ENCODE assay signal across 8 cellular contexts in genomic region chr1:39410915-39411436, GRCh38.
DNase-seq lines count a peak whose midpoint lies in the region; ATAC-seq, FAIRE-seq and TF ChIP-seq lines count a peak whose summit lies in the region.

No MANE protein-coding gene starts in this region.

- CTCF ChIA-PET in AG04449 (lab: Yijun Ruan, JAX) (interaction anchor here (0.6 to 5.2 kb wide), 44 partner anchors 11 to 324 kb away, joined by 3 to 90 read pairs (median 5); no protein-coding TSS in a partner anchor), OCI-LY7 (lab: Charles Lee; ENCODE audit: unreplicated experiment) (interaction anchor here (0.7 to 1.0 kb wide), 3 partner anchors 14 to 128 kb away, joined by 3 read pairs; no protein-coding TSS in a partner anchor)

- H3K9me3 Mint-ChIP-seq in activated T-cell treated with anti-CD3 and anti-CD28 coated beads, Interleukin-2, amount 50 U/mL, for 72 hours = no peaks in the 10 kb centered on the region

- H4K20me1 ChIP-seq in OCI-LY7 (ENCODE audit: insufficient read depth, low read length) (peaks cover 28% of the 10 kb centered on the region), neural cell (ENCODE audit: insufficient read depth) (peaks cover 19% of the 10 kb centered on the region)

- H3K9me3 ChIP-seq in OCI-LY7 (ENCODE audit: low read length) (no peaks in the 10 kb centered on the region), neural cell (ENCODE audit: low read length) (no peaks in the 10 kb centered on the region)

- H3K4me2 ChIP-seq in OCI-LY7 (ENCODE audit: low read length) (no peak overlapping the region; the same call in 1 of the 2 replicates), neural cell (ENCODE audit: low read length) (peak overlapping the region; percentile 70)

- peak overlapping the region; percentile 75 for H3K9ac ChIP-seq in neural cell (ENCODE audit: low read length)

- peak; percentile 33 for FAIRE-seq in H54 (lab: Jason Lieb, UNC)

- no peak for TF ChIP-seq EP300 in neural cell (conservative IDR thresholded peaks at IDR 0.05; ENCODE audit: poor library complexity, severe bottlenecking)

- H3K4me1 ChIP-seq in OCI-LY7 (ENCODE audit: insufficient read depth, low read length, poor library complexity, severe bottlenecking) = peaks cover 39% of the 10 kb centered on the region

- H3K27ac ChIP-seq in OCI-LY7 (ENCODE audit: low read depth, low read length, poor library complexity, severe bottlenecking) (no peak overlapping the region), neural cell (ENCODE audit: low read length) (no peak overlapping the region)

- peaks cover 64% of the 10 kb centered on the region for H3K4me1 Mint-ChIP-seq in activated T-cell treated with anti-CD3 and anti-CD28 coated beads, Interleukin-2, amount 50 U/mL, for 72 hours (ENCODE audit: low read depth)

- H3K9me2 ChIP-seq in OCI-LY7 (ENCODE audit: insufficient read depth, low read length) = no peaks in the 10 kb centered on the region
- no peaks in the 10 kb centered on the region for H3K9me2 ChIP-seq in neural cell (ENCODE audit: insufficient read depth, low read length)

- BruUV-seq in OCI-LY7 (replicated peaks; lab: Mats Ljungman, UMichigan) = no TSS peak

- H2AFZ ChIP-seq in OCI-LY7 (ENCODE audit: low read length) (no peak overlapping the region), neural cell (ENCODE audit: low read depth, low read length) (no peak overlapping the region)

- no peak for TF ChIP-seq POLR2A in H54 (IDR thresholded peaks at IDR 0.05; ENCODE audit: low read depth, low read length)

- peaks cover 8% of the 10 kb centered on the region for H3F3A ChIP-seq in neural cell (ENCODE audit: insufficient read depth, low read length, poor library complexity, severe bottlenecking)

- ATAC-seq in activated T-cell treated with anti-CD3 and anti-CD28 coated beads, Interleukin-2, amount 50 U/mL, for 72 hours (replicated peaks in 1 of 2) = peak; percentile 34 to 48

- peaks cover 5% of the 10 kb centered on the region; the same call in 1 of the 2 replicates for H3K36me3 ChIP-seq in OCI-LY7 (ENCODE audit: insufficient read depth, low read length)
- H3K36me3 ChIP-seq in neural cell (ENCODE audit: insufficient read depth, low read length) = no peaks in the 10 kb centered on the region

- H3K27me3 Mint-ChIP-seq in activated T-cell treated with anti-CD3 and anti-CD28 coated beads, Interleukin-2, amount 50 U/mL, for 72 hours (ENCODE audit: low read depth) = no peaks in the 10 kb centered on the region

- peak overlapping the region; percentile 26 to 38 for H3K4me3 Mint-ChIP-seq in activated T-cell treated with anti-CD3 and anti-CD28 coated beads, Interleukin-2, amount 50 U/mL, for 72 hours

- peak overlapping the region; percentile 61 for H3K27ac Mint-ChIP-seq in activated T-cell treated with anti-CD3 and anti-CD28 coated beads, Interleukin-2, amount 50 U/mL, for 72 hours

- H3K4me3 ChIP-seq in AG04449 (ENCODE audit: low read depth, low read length) (peak overlapping the region; percentile 68), OCI-LY7 (ENCODE audit: low read depth, low read length, poor library complexity, severe bottlenecking) (no peak overlapping the region), fibroblast of the aortic adventitia (ENCODE audit: low read depth, low read length) (peak overlapping the region; percentile 75), neural cell (ENCODE audit: low read length) (peak overlapping the region; percentile 89)

- POLR2A ChIA-PET in AG04449 (lab: Yijun Ruan, JAX) = interaction anchor here (0.7 to 6.6 kb wide), 6 partner anchors 9 to 30 kb away, joined by 3 to 33 read pairs (median 9); no protein-coding TSS in a partner anchor
- POLR2A ChIA-PET in OCI-LY7 (lab: Charles Lee) = interaction anchor here (0.8 to 1.8 kb wide), 5 partner anchors 12 to 131 kb away, joined by 3 to 6 read pairs (median 4); no protein-coding TSS in a partner anchor

- H3K79me2 ChIP-seq in OCI-LY7 (ENCODE audit: insufficient read depth, low read depth, low read length) = no peaks in the 10 kb centered on the region
- peaks cover 51% of the 10 kb centered on the region for H3K79me2 ChIP-seq in neural cell (replicated peaks; ENCODE audit: insufficient read depth, low read length)

- no peak for TF ChIP-seq RAD21 in neural cell (conservative IDR thresholded peaks at IDR 0.05)

- intact Hi-C loops in OCI-LY7 (cut with micrococcal nuclease; ENCODE audit: unreplicated experiment) = no loop called here

- TF ChIP-seq CTCF in AG04449 (IDR thresholded peaks at IDR 0.05; ENCODE audit: insufficient read depth, low read length, missing control alignments) = peak; percentile 90
- TF ChIP-seq CTCF in OCI-LY7 (conservative IDR thresholded peaks at IDR 0.05; ENCODE audit: low read length) = peak; percentile 84
- TF ChIP-seq CTCF in fibroblast of the aortic adventitia (IDR thresholded peaks at IDR 0.05; ENCODE audit: insufficient read depth, low read length) = peak; percentile 93
- peak; percentile 41 for TF ChIP-seq CTCF in neural cell (IDR thresholded peaks at IDR 0.05; ENCODE audit: poor library complexity, severe bottlenecking)

- peak; percentile 72 for DNase-seq in AG04449 (ENCODE audit: low read depth, low spot score)
- DNase-seq in H54 (ENCODE audit: insufficient read length, low spot score) = peak; percentile 75
- peak; percentile 80 for DNase-seq in OCI-LY7 (ENCODE audit: low spot score)
- peak; percentile 56 to 72 for DNase-seq in activated T-cell treated with anti-CD3 and anti-CD28 coated beads, Interleukin-2, amount 50 U/mL, for 72 hours
- peak; percentile 97 for DNase-seq in fibroblast of the aortic adventitia (ENCODE audit: low read depth)
- peak; percentile 89 for DNase-seq in stromal cell of bone marrow (ENCODE audit: low read depth)
- DNase-seq in middle frontal gyrus (ENCODE audit: extremely low spot score, low spot score) = no peak

- H3K27me3 ChIP-seq in neural cell (ENCODE audit: insufficient read depth, low read depth, low read length) = no peaks in the 10 kb centered on the region

- peaks cover 2 to 3% of the 10 kb centered on the region in 2 donors for H3K36me3 Mint-ChIP-seq in activated T-cell treated with anti-CD3 and anti-CD28 coated beads, Interleukin-2, amount 50 U/mL, for 72 hours (ENCODE audit: insufficient read depth in 2 of 2)

TF ChIP-seq in neural cell, 6 proteins besides CTCF, POLR2A, EP300 and RAD21:
- TF ChIP-seq MXI1 (conservative IDR thresholded peaks at IDR 0.05; ENCODE audit: poor library complexity, severe bottlenecking) (no peak), REST (IDR thresholded peaks at IDR 0.05; ENCODE audit: borderline replicate concordance) (no peak), POLR2AphosphoS5 (IDR thresholded peaks at IDR 0.05) (no peak), SMC3 (conservative IDR thresholded peaks at IDR 0.05; ENCODE audit: poor library complexity) (no peak), TAF1 (IDR thresholded peaks at IDR 0.05; ENCODE audit: low read depth) (no peak), EZH2 (IDR thresholded peaks at IDR 0.05; ENCODE audit: borderline replicate concordance, insufficient read depth, low read length, poor library complexity, severe bottlenecking) (no peak)

Comparison
In these comparisons a context has a peak if more than half of its experiments do, and no peak if none do; other contexts are left out.
1. CTCF ChIP-seq: peak in every context shown above with its lines; median percentile 93 in fibroblast of the aortic adventitia; 90 in AG04449; 84 in OCI-LY7; 41 in neural cell.